Comparison of ENCODE assay signal across 1 cellular context in the genomic region with DNA sequence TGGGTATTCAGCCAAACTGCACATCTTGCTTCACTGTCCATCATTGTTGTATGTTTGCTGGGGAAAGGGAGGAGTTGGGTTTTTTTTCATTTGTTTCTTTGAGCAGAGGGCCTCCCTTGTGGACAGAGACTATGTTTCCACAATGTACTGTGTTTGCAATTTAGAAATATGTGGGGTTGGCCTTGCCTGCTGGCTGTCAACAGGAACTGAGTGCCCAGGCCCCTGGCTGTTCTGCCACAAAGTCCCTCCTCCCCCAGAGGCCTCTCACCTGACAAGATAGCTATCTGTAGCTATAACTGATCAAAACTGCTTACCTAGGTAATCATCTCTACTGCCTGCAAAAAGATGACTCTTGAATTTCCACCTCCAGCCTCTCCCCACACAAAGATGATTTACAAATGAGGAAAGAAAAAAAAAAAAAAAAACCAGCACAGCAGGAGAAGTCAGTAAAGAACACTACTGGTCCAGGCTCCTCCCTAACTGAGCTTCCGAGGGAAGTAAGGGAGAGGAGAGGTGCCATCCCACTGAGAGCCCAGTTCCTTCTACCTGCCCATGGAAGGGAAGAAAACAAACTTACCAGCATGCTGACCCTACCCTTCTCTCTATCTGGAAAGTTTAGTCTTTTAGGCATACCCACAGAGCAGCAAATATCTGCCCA.
TF ChIP-seq lines count a peak whose summit lies in the region.

No MANE protein-coding gene starts in this region.

TF ChIP-seq in HepG2, 621 proteins besides CTCF, POLR2A, EP300 and RAD21 (continued from another document and continues in another):
- TF ChIP-seq, protein P1, sequence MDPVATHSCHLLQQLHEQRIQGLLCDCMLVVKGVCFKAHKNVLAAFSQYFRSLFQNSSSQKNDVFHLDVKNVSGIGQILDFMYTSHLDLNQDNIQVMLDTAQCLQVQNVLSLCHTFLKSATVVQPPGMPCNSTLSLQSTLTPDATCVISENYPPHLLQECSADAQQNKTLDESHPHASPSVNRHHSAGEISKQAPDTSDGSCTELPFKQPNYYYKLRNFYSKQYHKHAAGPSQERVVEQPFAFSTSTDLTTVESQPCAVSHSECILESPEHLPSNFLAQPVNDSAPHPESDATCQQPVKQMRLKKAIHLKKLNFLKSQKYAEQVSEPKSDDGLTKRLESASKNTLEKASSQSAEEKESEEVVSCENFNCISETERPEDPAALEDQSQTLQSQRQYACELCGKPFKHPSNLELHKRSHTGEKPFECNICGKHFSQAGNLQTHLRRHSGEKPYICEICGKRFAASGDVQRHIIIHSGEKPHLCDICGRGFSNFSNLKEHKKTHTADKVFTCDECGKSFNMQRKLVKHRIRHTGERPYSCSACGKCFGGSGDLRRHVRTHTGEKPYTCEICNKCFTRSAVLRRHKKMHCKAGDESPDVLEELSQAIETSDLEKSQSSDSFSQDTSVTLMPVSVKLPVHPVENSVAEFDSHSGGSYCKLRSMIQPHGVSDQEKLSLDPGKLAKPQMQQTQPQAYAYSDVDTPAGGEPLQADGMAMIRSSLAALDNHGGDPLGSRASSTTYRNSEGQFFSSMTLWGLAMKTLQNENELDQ (CRISPR knock-in tag; IDR thresholded peaks at IDR 0.05; ENCODE audit: borderline replicate concordance) = no peak
- TF ChIP-seq FOXK2 (IDR thresholded peaks at IDR 0.05) (peak; percentile 61), RFXAP (CRISPR knock-in tag; IDR thresholded peaks at IDR 0.05; ENCODE audit: borderline replicate concordance) (no peak), RELA (CRISPR knock-in tag; IDR thresholded peaks at IDR 0.05) (no peak), KLF9 (CRISPR knock-in tag; IDR thresholded peaks at IDR 0.05; ENCODE audit: low read depth) (no peak), ZNF850 (CRISPR knock-in tag; conservative IDR thresholded peaks at IDR 0.05) (no peak), SATB2 (CRISPR knock-in tag; IDR thresholded peaks at IDR 0.05) (no peak), PAF1 (CRISPR knock-in tag; IDR thresholded peaks at IDR 0.05) (no peak), ZBTB20 (CRISPR knock-in tag; IDR thresholded peaks at IDR 0.05; ENCODE audit: borderline replicate concordance, low read depth) (no peak), MEF2D (CRISPR knock-in tag; IDR thresholded peaks at IDR 0.05) (peak; percentile 67; the same call in 1 of the 2 replicates), HMGA1 (CRISPR knock-in tag; conservative IDR thresholded peaks at IDR 0.05) (no peak), ZNF792 (CRISPR knock-in tag; IDR thresholded peaks at IDR 0.05) (peak; percentile 49; the same call in 1 of the 2 replicates), ZNF263 (CRISPR knock-in tag; IDR thresholded peaks at IDR 0.05) (peak; percentile 90), SETDB1 (CRISPR knock-in tag; IDR thresholded peaks at IDR 0.05; ENCODE audit: borderline replicate concordance) (no peak), CEBPG (CRISPR knock-in tag; IDR thresholded peaks at IDR 0.05) (peak; percentile 54), MATR3 (CRISPR knock-in tag; IDR thresholded peaks at IDR 0.05) (no peak), LCORL (IDR thresholded peaks at IDR 0.05) (no peak), LCORL (CRISPR knock-in tag; IDR thresholded peaks at IDR 0.05) (peak; percentile 92), ZNF451 (CRISPR knock-in tag; IDR thresholded peaks at IDR 0.05) (no peak), ZNF160 (CRISPR knock-in tag; IDR thresholded peaks at IDR 0.05) (no peak), SNRNP70 (IDR thresholded peaks at IDR 0.05; ENCODE audit: low read depth, low read length) (no peak), ZFP82 (CRISPR knock-in tag; IDR thresholded peaks at IDR 0.05; ENCODE audit: borderline replicate concordance) (no peak), ELF1 (CRISPR knock-in tag; IDR thresholded peaks at IDR 0.05) (peak; percentile 67; the same call in 1 of the 2 replicates), ZNF841 (CRISPR knock-in tag; IDR thresholded peaks at IDR 0.05; ENCODE audit: borderline replicate concordance) (no peak), TCF7L2 (IDR thresholded peaks at IDR 0.05; ENCODE audit: low read depth, low read length) (no peak)
- TF ChIP-seq, protein P2, sequence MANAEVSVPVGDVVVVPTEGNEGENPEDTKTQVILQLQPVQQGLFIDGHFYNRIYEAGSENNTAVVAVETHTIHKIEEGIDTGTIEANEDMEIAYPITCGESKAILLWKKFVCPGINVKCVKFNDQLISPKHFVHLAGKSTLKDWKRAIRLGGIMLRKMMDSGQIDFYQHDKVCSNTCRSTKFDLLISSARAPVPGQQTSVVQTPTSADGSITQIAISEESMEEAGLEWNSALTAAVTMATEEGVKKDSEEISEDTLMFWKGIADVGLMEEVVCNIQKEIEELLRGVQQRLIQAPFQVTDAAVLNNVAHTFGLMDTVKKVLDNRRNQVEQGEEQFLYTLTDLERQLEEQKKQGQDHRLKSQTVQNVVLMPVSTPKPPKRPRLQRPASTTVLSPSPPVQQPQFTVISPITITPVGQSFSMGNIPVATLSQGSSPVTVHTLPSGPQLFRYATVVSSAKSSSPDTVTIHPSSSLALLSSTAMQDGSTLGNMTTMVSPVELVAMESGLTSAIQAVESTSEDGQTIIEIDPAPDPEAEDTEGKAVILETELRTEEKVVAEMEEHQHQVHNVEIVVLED (CRISPR knock-in tag; IDR thresholded peaks at IDR 0.05; ENCODE audit: borderline replicate concordance) = no peak
- TF ChIP-seq, protein P3, sequence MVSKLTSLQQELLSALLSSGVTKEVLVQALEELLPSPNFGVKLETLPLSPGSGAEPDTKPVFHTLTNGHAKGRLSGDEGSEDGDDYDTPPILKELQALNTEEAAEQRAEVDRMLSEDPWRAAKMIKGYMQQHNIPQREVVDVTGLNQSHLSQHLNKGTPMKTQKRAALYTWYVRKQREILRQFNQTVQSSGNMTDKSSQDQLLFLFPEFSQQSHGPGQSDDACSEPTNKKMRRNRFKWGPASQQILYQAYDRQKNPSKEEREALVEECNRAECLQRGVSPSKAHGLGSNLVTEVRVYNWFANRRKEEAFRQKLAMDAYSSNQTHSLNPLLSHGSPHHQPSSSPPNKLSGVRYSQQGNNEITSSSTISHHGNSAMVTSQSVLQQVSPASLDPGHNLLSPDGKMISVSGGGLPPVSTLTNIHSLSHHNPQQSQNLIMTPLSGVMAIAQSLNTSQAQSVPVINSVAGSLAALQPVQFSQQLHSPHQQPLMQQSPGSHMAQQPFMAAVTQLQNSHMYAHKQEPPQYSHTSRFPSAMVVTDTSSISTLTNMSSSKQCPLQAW (CRISPR knock-in tag; IDR thresholded peaks at IDR 0.05) = peak; percentile 73
- TF ChIP-seq, protein P4, sequence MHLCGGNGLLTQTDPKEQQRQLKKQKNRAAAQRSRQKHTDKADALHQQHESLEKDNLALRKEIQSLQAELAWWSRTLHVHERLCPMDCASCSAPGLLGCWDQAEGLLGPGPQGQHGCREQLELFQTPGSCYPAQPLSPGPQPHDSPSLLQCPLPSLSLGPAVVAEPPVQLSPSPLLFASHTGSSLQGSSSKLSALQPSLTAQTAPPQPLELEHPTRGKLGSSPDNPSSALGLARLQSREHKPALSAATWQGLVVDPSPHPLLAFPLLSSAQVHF (CRISPR knock-in tag; IDR thresholded peaks at IDR 0.05) = no peak
- TF ChIP-seq, protein P5, sequence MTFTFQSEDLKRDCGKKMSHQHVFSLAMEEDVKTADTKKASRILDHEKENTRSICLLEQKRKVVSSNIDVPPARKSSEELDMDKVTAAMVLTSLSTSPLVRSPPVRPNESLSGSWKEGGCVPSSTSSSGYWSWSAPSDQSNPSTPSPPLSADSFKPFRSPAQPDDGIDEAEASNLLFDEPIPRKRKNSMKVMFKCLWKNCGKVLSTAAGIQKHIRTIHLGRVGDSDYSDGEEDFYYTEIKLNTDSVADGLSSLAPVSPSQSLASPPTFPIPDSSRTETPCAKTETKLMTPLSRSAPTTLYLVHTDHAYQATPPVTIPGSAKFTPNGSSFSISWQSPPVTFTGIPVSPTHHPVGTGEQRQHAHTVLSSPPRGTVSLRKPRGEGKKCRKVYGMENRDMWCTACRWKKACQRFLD (CRISPR knock-in tag; IDR thresholded peaks at IDR 0.05; ENCODE audit: borderline replicate concordance) = no peak
- TF ChIP-seq, protein P6, sequence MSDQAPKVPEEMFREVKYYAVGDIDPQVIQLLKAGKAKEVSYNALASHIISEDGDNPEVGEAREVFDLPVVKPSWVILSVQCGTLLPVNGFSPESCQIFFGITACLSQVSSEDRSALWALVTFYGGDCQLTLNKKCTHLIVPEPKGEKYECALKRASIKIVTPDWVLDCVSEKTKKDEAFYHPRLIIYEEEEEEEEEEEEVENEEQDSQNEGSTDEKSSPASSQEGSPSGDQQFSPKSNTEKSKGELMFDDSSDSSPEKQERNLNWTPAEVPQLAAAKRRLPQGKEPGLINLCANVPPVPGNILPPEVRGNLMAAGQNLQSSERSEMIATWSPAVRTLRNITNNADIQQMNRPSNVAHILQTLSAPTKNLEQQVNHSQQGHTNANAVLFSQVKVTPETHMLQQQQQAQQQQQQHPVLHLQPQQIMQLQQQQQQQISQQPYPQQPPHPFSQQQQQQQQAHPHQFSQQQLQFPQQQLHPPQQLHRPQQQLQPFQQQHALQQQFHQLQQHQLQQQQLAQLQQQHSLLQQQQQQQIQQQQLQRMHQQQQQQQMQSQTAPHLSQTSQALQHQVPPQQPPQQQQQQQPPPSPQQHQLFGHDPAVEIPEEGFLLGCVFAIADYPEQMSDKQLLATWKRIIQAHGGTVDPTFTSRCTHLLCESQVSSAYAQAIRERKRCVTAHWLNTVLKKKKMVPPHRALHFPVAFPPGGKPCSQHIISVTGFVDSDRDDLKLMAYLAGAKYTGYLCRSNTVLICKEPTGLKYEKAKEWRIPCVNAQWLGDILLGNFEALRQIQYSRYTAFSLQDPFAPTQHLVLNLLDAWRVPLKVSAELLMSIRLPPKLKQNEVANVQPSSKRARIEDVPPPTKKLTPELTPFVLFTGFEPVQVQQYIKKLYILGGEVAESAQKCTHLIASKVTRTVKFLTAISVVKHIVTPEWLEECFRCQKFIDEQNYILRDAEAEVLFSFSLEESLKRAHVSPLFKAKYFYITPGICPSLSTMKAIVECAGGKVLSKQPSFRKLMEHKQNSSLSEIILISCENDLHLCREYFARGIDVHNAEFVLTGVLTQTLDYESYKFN (CRISPR knock-in tag; conservative IDR thresholded peaks at IDR 0.05) = peak; percentile 88
- TF ChIP-seq, protein P7, sequence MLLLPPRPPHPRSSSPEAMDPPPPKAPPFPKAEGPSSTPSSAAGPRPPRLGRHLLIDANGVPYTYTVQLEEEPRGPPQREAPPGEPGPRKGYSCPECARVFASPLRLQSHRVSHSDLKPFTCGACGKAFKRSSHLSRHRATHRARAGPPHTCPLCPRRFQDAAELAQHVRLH (CRISPR knock-in tag; IDR thresholded peaks at IDR 0.05; ENCODE audit: borderline replicate concordance, low read depth) = peak; percentile 81; the same call in 1 of the 2 replicates
- TF ChIP-seq, protein P8, sequence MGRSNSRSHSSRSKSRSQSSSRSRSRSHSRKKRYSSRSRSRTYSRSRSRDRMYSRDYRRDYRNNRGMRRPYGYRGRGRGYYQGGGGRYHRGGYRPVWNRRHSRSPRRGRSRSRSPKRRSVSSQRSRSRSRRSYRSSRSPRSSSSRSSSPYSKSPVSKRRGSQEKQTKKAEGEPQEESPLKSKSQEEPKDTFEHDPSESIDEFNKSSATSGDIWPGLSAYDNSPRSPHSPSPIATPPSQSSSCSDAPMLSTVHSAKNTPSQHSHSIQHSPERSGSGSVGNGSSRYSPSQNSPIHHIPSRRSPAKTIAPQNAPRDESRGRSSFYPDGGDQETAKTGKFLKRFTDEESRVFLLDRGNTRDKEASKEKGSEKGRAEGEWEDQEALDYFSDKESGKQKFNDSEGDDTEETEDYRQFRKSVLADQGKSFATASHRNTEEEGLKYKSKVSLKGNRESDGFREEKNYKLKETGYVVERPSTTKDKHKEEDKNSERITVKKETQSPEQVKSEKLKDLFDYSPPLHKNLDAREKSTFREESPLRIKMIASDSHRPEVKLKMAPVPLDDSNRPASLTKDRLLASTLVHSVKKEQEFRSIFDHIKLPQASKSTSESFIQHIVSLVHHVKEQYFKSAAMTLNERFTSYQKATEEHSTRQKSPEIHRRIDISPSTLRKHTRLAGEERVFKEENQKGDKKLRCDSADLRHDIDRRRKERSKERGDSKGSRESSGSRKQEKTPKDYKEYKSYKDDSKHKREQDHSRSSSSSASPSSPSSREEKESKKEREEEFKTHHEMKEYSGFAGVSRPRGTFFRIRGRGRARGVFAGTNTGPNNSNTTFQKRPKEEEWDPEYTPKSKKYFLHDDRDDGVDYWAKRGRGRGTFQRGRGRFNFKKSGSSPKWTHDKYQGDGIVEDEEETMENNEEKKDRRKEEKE (IDR thresholded peaks at IDR 0.05) = no peak
- TF ChIP-seq, protein P9, sequence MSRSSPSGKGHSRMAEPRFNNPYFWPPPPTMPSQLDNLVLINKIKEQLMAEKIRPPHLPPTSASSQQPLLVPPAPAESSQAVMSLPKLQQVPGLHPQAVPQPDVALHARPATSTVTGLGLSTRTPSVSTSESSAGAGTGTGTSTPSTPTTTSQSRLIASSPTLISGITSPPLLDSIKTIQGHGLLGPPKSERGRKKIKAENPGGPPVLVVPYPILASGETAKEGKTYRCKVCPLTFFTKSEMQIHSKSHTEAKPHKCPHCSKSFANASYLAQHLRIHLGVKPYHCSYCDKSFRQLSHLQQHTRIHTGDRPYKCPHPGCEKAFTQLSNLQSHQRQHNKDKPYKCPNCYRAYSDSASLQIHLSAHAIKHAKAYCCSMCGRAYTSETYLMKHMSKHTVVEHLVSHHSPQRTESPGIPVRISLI (CRISPR knock-in tag; IDR thresholded peaks at IDR 0.05; ENCODE audit: borderline replicate concordance) = peak; percentile 92
- TF ChIP-seq, protein P10, sequence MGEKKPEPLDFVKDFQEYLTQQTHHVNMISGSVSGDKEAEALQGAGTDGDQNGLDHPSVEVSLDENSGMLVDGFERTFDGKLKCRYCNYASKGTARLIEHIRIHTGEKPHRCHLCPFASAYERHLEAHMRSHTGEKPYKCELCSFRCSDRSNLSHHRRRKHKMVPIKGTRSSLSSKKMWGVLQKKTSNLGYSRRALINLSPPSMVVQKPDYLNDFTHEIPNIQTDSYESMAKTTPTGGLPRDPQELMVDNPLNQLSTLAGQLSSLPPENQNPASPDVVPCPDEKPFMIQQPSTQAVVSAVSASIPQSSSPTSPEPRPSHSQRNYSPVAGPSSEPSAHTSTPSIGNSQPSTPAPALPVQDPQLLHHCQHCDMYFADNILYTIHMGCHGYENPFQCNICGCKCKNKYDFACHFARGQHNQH (CRISPR knock-in tag; IDR thresholded peaks at IDR 0.05) = peak; percentile 72; the same call in 1 of the 2 replicates
